In genomic region chr19:3028305-3029069, GRCh38 we compare ENCODE assay signal across 8 cellular contexts. TPM values are rescaled to one million over a fixed set of nuclear protein-coding genes. Genes with fewer than 3 reads are reported as not detected.
DNase-seq lines count a peak whose midpoint lies in the region; ATAC-seq, FAIRE-seq and TF ChIP-seq lines count a peak whose summit lies in the region.

No MANE protein-coding gene starts in this region.

- no peaks in the 10 kb centered on the region for H3K9me1 ChIP-seq in endothelial cell of umbilical vein (replicated peaks; ENCODE audit: control insufficient read depth, extremely low read depth, insufficient read depth, low read length)

- H3K27me3 ChIP-seq in CD4-positive, alpha-beta memory T cell (ENCODE audit: insufficient read depth, low read length) = no peaks in the 10 kb centered on the region
- H3K27me3 ChIP-seq in PC-3 (ENCODE audit: low read length) (no peaks in the 10 kb centered on the region), endothelial cell of umbilical vein (ENCODE audit: control insufficient read depth in 2 of 2, insufficient read depth in 2 of 2, low read length in 2 of 2) (peaks cover 1 to 8% of the 10 kb centered on the region in 2 experiments), neural progenitor cell (peaks cover 98% of the 10 kb centered on the region)

- H3K9me3 ChIP-seq in CD4-positive, alpha-beta memory T cell (ENCODE audit: control insufficient read depth in 1 of 2, low read length in 2 of 2) = no peaks in the 10 kb centered on the region
- no peaks in the 10 kb centered on the region for H3K9me3 ChIP-seq in PC-3 (ENCODE audit: low read length)
- no peaks in the 10 kb centered on the region for H3K9me3 ChIP-seq in endothelial cell of umbilical vein (replicated peaks; ENCODE audit: control insufficient read depth, insufficient read depth, low read length)
- H3K9me3 ChIP-seq in neural progenitor cell (ENCODE audit: low read depth) = no peaks in the 10 kb centered on the region

- H3K4me3 ChIP-seq in CD4-positive, alpha-beta memory T cell (ENCODE audit: low read length in 2 of 2) = peak overlapping the region in 1 of 2 donors; percentile 41
- H3K4me3 ChIP-seq in PC-3 (ENCODE audit: low read length) = peak overlapping the region; percentile 66
- peak overlapping the region; percentile 63 to 84 (median 81) for H3K4me3 ChIP-seq in endothelial cell of umbilical vein (replicated peaks in 1 of 3; ENCODE audit: insufficient read depth in 1 of 3, low read depth in 1 of 3, low read length in 3 of 3)
- H3K4me3 ChIP-seq in neural progenitor cell = peak overlapping the region; percentile 43

- no peaks in the 10 kb centered on the region for H3K27me3 Mint-ChIP-seq in CD4-positive, alpha-beta memory T cell
- peaks cover 79% of the 10 kb centered on the region for H3K27me3 Mint-ChIP-seq in neural progenitor cell (ENCODE audit: insufficient read depth, low read depth)

- H3K4me3 Mint-ChIP-seq in CD4-positive, alpha-beta memory T cell = peak overlapping the region; percentile 64 to 85 (median 78)
- no peak overlapping the region for H3K4me3 Mint-ChIP-seq in neural progenitor cell

- H3K4me1 Mint-ChIP-seq in CD4-positive, alpha-beta memory T cell = peaks cover 8 to 33% (median 22%) of the 10 kb centered on the region in 4 donors
- peaks cover 8% of the 10 kb centered on the region for H3K4me1 Mint-ChIP-seq in neural progenitor cell

- H3K79me2 ChIP-seq in PC-3 (ENCODE audit: low read length) = no peaks in the 10 kb centered on the region
- no peaks in the 10 kb centered on the region for H3K79me2 ChIP-seq in endothelial cell of umbilical vein (ENCODE audit: control insufficient read depth, insufficient read depth, low read length)
- H3K79me2 ChIP-seq in neural progenitor cell (ENCODE audit: low read depth) = no peaks in the 10 kb centered on the region

- H3K9me2 ChIP-seq in PC-3 (replicated peaks; ENCODE audit: low read length) = no peaks in the 10 kb centered on the region

- DNase-seq in CD4-positive, alpha-beta memory T cell = peak in 2 of 5 donors; percentile 14 to 55
- DNase-seq in PC-3 (no peak), endothelial cell of umbilical vein (ENCODE audit: low read depth, low spot score) (no peak), neural progenitor cell (ENCODE audit: low spot score) (peak; percentile 24), NCI-H524 treated with DMSO at 0.1 percent for 48 hours (lab: John Stamatoyannopoulos, UW) (no peak), head of caudate nucleus (no peak)
- DNase-seq in NK-92 treated with Interleukin-12 subunit alpha and Interleukin-12 subunit beta, amount 100 ng/mL, for 24 hours (lab: John Stamatoyannopoulos, UW) = no peak

- BruUV-seq in PC-3 (replicated peaks; lab: Mats Ljungman, UMichigan) (no TSS peak), endothelial cell of umbilical vein (replicated peaks; lab: Mats Ljungman, UMichigan) (TSS peak; percentile 25)

- H3K4me2 ChIP-seq in PC-3 (ENCODE audit: low read length) (peak overlapping the region; percentile 91), endothelial cell of umbilical vein (ENCODE audit: insufficient read depth, low read length) (peak overlapping the region; percentile 51), neural progenitor cell (peak overlapping the region; percentile 80)

- no peak for TF ChIP-seq CTCF in PC-3 (conservative IDR thresholded peaks at IDR 0.05; ENCODE audit: low read depth, low read length)
- no peak for TF ChIP-seq CTCF in endothelial cell of umbilical vein (IDR thresholded peaks at IDR 0.05; ENCODE audit: extremely low read depth in 1 of 2, insufficient read depth in 1 of 2, low read depth in 1 of 2, low read length in 2 of 2)
- no peak for TF ChIP-seq CTCF in neural progenitor cell (IDR thresholded peaks at IDR 0.05)

- CTCF ChIA-PET in CD4-positive, alpha-beta memory T cell (lab: Charles Lee; ENCODE audit: partially characterized antibody) = interaction anchor here (1.0 to 1.4 kb wide), 2 partner anchors 68 to 75 kb away, joined by 3 to 5 read pairs; no protein-coding TSS in a partner anchor
- CTCF ChIA-PET in PC-3 (lab: Charles Lee) (interaction anchor here (0.6 kb wide), 1 partner anchor 66 kb away, joined by 3 read pairs; no protein-coding TSS in a partner anchor), endothelial cell of umbilical vein (lab: Charles Lee) (interaction anchor here (0.9 to 3.2 kb wide), 5 partner anchors 7 to 66 kb away, joined by 3 to 11 read pairs (median 5); no protein-coding TSS in a partner anchor)

- H3K27ac ChIP-seq in CD4-positive, alpha-beta memory T cell (ENCODE audit: low read depth, low read length) = no peak overlapping the region
- H3K27ac ChIP-seq in PC-3 (ENCODE audit: low read length) (no peak overlapping the region), endothelial cell of umbilical vein (ENCODE audit: insufficient read depth, low read depth, low read length) (no peak overlapping the region), neural progenitor cell (no peak overlapping the region)

- intact Hi-C loops in CD4-positive, alpha-beta memory T cell (cut with micrococcal nuclease) = no loop called here
- intact Hi-C loops in PC-3 (cut with micrococcal nuclease) = no loop called here
- intact Hi-C loops in endothelial cell of umbilical vein (cut with micrococcal nuclease) = no loop called here
- intact Hi-C loops in head of caudate nucleus (cut with DNase I) = no loop called here

- FAIRE-seq in endothelial cell of umbilical vein (lab: Jason Lieb, UNC) = no peak

- H4K20me1 ChIP-seq in PC-3 (ENCODE audit: low read length) = no peaks in the 10 kb centered on the region
- H4K20me1 ChIP-seq in endothelial cell of umbilical vein (replicated peaks; ENCODE audit: control insufficient read depth, extremely low read depth, insufficient read depth, low read length) = no peaks in the 10 kb centered on the region
- H4K20me1 ChIP-seq in neural progenitor cell (ENCODE audit: low read depth) = peaks cover 26% of the 10 kb centered on the region

- H2AFZ ChIP-seq in PC-3 (ENCODE audit: low read length) = peak overlapping the region; percentile 75; the same call in 1 of the 2 replicates
- H2AFZ ChIP-seq in endothelial cell of umbilical vein (ENCODE audit: low read depth, low read length) = peak overlapping the region; percentile 62
- no peak overlapping the region for H2AFZ ChIP-seq in neural progenitor cell (replicated peaks)

- dilution Hi-C loops in endothelial cell of umbilical vein (cut with MboI; ENCODE audit: extremely low pct_ligation_motif_present, low sequenced_read_pairs) = no loop called here

- H3F3A ChIP-seq in PC-3 (ENCODE audit: low read length, unreplicated experiment) (no peaks in the 10 kb centered on the region), neural progenitor cell (ENCODE audit: low read depth) (peaks cover 13% of the 10 kb centered on the region)

- H3K36me3 Mint-ChIP-seq in CD4-positive, alpha-beta memory T cell = no peaks in the 10 kb centered on the region
- no peaks in the 10 kb centered on the region for H3K36me3 Mint-ChIP-seq in neural progenitor cell

- H3K9me3 Mint-ChIP-seq in CD4-positive, alpha-beta memory T cell = no peaks in the 10 kb centered on the region
- peaks cover 8% of the 10 kb centered on the region for H3K9me3 Mint-ChIP-seq in neural progenitor cell

- POLR2A ChIA-PET in CD4-positive, alpha-beta memory T cell (lab: Charles Lee; ENCODE audit: partially characterized antibody) = interaction anchor here (0.9 to 2.2 kb wide), 8 partner anchors 8 to 451 kb away, joined by 3 to 12 read pairs (median 4); partner anchors contain the start of genes TLE5 and TLE6
- POLR2A ChIA-PET in PC-3 (lab: Charles Lee; ENCODE audit: unreplicated experiment) (no interaction called here), endothelial cell of umbilical vein (lab: Charles Lee) (no interaction called here)

- peak overlapping the region in 5 of 7 donors; percentile 30 to 43 (median 36) for H3K27ac Mint-ChIP-seq in CD4-positive, alpha-beta memory T cell
- H3K27ac Mint-ChIP-seq in neural progenitor cell = no peak overlapping the region

- ATAC-seq in PC-3 = peak; percentile 16; the same call in 1 of the 2 replicates
- ATAC-seq in GM21526 (IDR thresholded peaks at IDR 0.05; ENCODE audit: low FRiP score, unreplicated experiment) = no peak

- no peaks in the 10 kb centered on the region for H3K36me3 ChIP-seq in CD4-positive, alpha-beta memory T cell (ENCODE audit: insufficient read depth, low read length)
- no peaks in the 10 kb centered on the region for H3K36me3 ChIP-seq in PC-3 (ENCODE audit: low read depth, low read length)
- no peaks in the 10 kb centered on the region for H3K36me3 ChIP-seq in endothelial cell of umbilical vein (ENCODE audit: control insufficient read depth in 2 of 2, extremely low read depth in 1 of 2, insufficient read depth in 2 of 2, low read length in 2 of 2)
- H3K36me3 ChIP-seq in neural progenitor cell = no peaks in the 10 kb centered on the region

- peaks cover 23% of the 10 kb centered on the region for H3K4me1 ChIP-seq in CD4-positive, alpha-beta memory T cell (ENCODE audit: insufficient read depth, low read length)
- H3K4me1 ChIP-seq in PC-3 (ENCODE audit: insufficient read depth, low read length) (no peaks in the 10 kb centered on the region), endothelial cell of umbilical vein (ENCODE audit: control insufficient read depth, extremely low read depth, insufficient read depth, low read length) (peaks cover 2% of the 10 kb centered on the region), neural progenitor cell (peaks cover 20% of the 10 kb centered on the region)

- TF ChIP-seq POLR2A in endothelial cell of umbilical vein (IDR thresholded peaks at IDR 0.05; ENCODE audit: low read depth, low read length) = no peak

- H3K9ac ChIP-seq in PC-3 (ENCODE audit: low read length) (no peak overlapping the region), endothelial cell of umbilical vein (replicated peaks; ENCODE audit: extremely low read depth, insufficient read depth, low read length) (peak overlapping the region; percentile 57), neural progenitor cell (no peak overlapping the region)

RNA-seq across cellular contexts. Expression of gene TLE2, which starts 0.6 kb away (rescaled TPM):
- total RNA-seq in CD4-positive, alpha-beta memory T cell = 10 to 100 TPM; 20.9 to 23.1 TPM
- 1 to 10 TPM; 5.5 to 7.0 TPM for polyA plus RNA-seq in CD4-positive, alpha-beta memory T cell
- total RNA-seq in PC-3 (2014; rRNA removed) = 7.7 and 10.0 TPM in 2 replicates
- total RNA-seq in endothelial cell of umbilical vein = 38.8 and 42.5 TPM in 2 replicates
- 32.0 and 38.3 TPM in 2 replicates for polyA plus RNA-seq in endothelial cell of umbilical vein
- 18.1 and 24.3 TPM in 2 replicates for polyA plus RNA-seq in endothelial cell of umbilical vein (2011; cell fraction: cytosol; rRNA removed)
- polyA plus RNA-seq in endothelial cell of umbilical vein (2011; cell fraction: nucleus; rRNA removed) = 83.7 and 102 TPM in 2 replicates
- 24.2 and 43.0 TPM in 2 replicates for polyA plus RNA-seq in endothelial cell of umbilical vein (2012)
- polyA minus RNA-seq in endothelial cell of umbilical vein = 13.2 and 18.9 TPM in 2 replicates
- polyA minus RNA-seq in endothelial cell of umbilical vein (2011; cell fraction: cytosol; rRNA and poly(A)+ RNA removed) = 14.4 TPM
- 13.9 and 23.3 TPM in 2 replicates for polyA minus RNA-seq in endothelial cell of umbilical vein (2011; cell fraction: nucleus; rRNA and poly(A)+ RNA removed)
- total RNA-seq in neural progenitor cell (ENCODE audit: low replicate concordance) = 1.1 TPM in 1 of 2 replicates, not detected in the other

RNA-seq across cellular contexts. Expression of gene TLE5, which starts 33.8 kb away (rescaled TPM):
- 100 to 1,000 TPM; 876 to 900 TPM for total RNA-seq in CD4-positive, alpha-beta memory T cell
- polyA plus RNA-seq in CD4-positive, alpha-beta memory T cell = 100 to 1,000 TPM; 572 to 943 TPM
- total RNA-seq in PC-3 (2014; rRNA removed) = 351 and 407 TPM in 2 replicates
- 393 and 394 TPM in 2 replicates for total RNA-seq in endothelial cell of umbilical vein
- polyA plus RNA-seq in endothelial cell of umbilical vein = 574 and 716 TPM in 2 replicates
- polyA plus RNA-seq in endothelial cell of umbilical vein (2011; cell fraction: cytosol; rRNA removed) = 342 and 469 TPM in 2 replicates
- 404 and 491 TPM in 2 replicates for polyA plus RNA-seq in endothelial cell of umbilical vein (2011; cell fraction: nucleus; rRNA removed)
- polyA plus RNA-seq in endothelial cell of umbilical vein (2012) = 384 and 600 TPM in 2 replicates
- polyA minus RNA-seq in endothelial cell of umbilical vein = 371 and 416 TPM in 2 replicates
- 404 TPM for polyA minus RNA-seq in endothelial cell of umbilical vein (2011; cell fraction: cytosol; rRNA and poly(A)+ RNA removed)
- 69.0 and 101 TPM in 2 replicates for polyA minus RNA-seq in endothelial cell of umbilical vein (2011; cell fraction: nucleus; rRNA and poly(A)+ RNA removed)
- 54.6 and 148 TPM in 2 replicates for total RNA-seq in neural progenitor cell (ENCODE audit: low replicate concordance)

RNA-seq across cellular contexts. Expression of gene TLE6, which starts 51.1 kb away (rescaled TPM):
- total RNA-seq in CD4-positive, alpha-beta memory T cell = not detected
- polyA plus RNA-seq in CD4-positive, alpha-beta memory T cell = not detected
- total RNA-seq in PC-3 (2014; rRNA removed) (1.9 and 4.1 TPM in 2 replicates), endothelial cell of umbilical vein (1.9 and 2.0 TPM in 2 replicates), neural progenitor cell (ENCODE audit: low replicate concordance) (0.22 and 1.8 TPM in 2 replicates)
- 1.6 and 2.1 TPM in 2 replicates for polyA plus RNA-seq in endothelial cell of umbilical vein
- 1.0 and 1.4 TPM in 2 replicates for polyA plus RNA-seq in endothelial cell of umbilical vein (2011; cell fraction: cytosol; rRNA removed)
- polyA plus RNA-seq in endothelial cell of umbilical vein (2011; cell fraction: nucleus; rRNA removed) = 7.1 and 8.2 TPM in 2 replicates
- 0.83 and 2.2 TPM in 2 replicates for polyA plus RNA-seq in endothelial cell of umbilical vein (2012)
- polyA minus RNA-seq in endothelial cell of umbilical vein = 0.83 and 1.5 TPM in 2 replicates
- polyA minus RNA-seq in endothelial cell of umbilical vein (2011; cell fraction: cytosol; rRNA and poly(A)+ RNA removed) = 1.8 TPM
- 1.5 TPM in 2 replicates for polyA minus RNA-seq in endothelial cell of umbilical vein (2011; cell fraction: nucleus; rRNA and poly(A)+ RNA removed)
